19 cellular contexts compared by ENCODE assay signal in genomic region chr16:65180986-65181710, GRCh38. TPM values are rescaled to one million over a fixed set of nuclear protein-coding genes. Genes with fewer than 3 reads are reported as not detected.
A peak's percentile ranks its signal among the peaks of the same experiment; 100 is the strongest.
DNase-seq lines count a peak whose midpoint lies in the region; ATAC-seq and TF ChIP-seq lines count a peak whose summit lies in the region.
"Had no signal": no experiment of that assay in that cellular context is flagged by ENCODE, and none has a peak within 500 bp of the region (broad histone marks: within the 10 kb centered on the region; RNA-seq: fewer than 3 reads in every experiment).

No MANE protein-coding gene starts in this region.

- H3K27ac Mint-ChIP-seq in osteocyte (ENCODE audit: unreplicated experiment), result no peak overlapping the region

- H3K4me1 Mint-ChIP-seq in osteocyte (ENCODE audit: unreplicated experiment), result peaks cover 36% of the 10 kb centered on the region

- peak; percentile 8 for DNase-seq in Ammon's horn (ENCODE audit: low spot score)
- peak; percentile 20 for DNase-seq in HCEC 1CT
- DNase-seq in fibroblast of gingiva (ENCODE audit: low read depth), result peak; percentile 54
- no peak for DNase-seq in osteocyte (ENCODE audit: extremely low spot score, unreplicated experiment)
- no peak for DNase-seq in HuH-7.5 (ENCODE audit: low spot score)
- DNase-seq in left lobe of liver (ENCODE audit: low spot score), result no peak
- DNase-seq in LoVo (ENCODE audit: low spot score), result no peak
- DNase-seq in mucosa of gallbladder (ENCODE audit: low spot score), result no peak
- DNase-seq: activated CD4-positive, alpha-beta T cell treated with anti-CD3 and anti-CD28 coated beads, Interleukin-2, amount 50 U/mL, for 1 hour; activated CD8-positive, alpha-beta memory T cell treated with anti-CD3 and anti-CD28 coated beads, Interleukin-2, amount 50 U/mL, for 48 hours; activated effector memory CD4-positive, alpha-beta T cell treated with anti-CD3 and anti-CD28 coated beads, Interleukin-2, amount 50 U/mL, for 16 hours; C1 segment of cervical spinal cord; DMS153; GF-D8; NCI-H1694; NCI-H774; retina; T-helper 2 cell had no signal

- no peak overlapping the region for H3K4me3 Mint-ChIP-seq in osteocyte (ENCODE audit: unreplicated experiment)

- no peaks in the 10 kb centered on the region for H3K27me3 Mint-ChIP-seq in osteocyte (ENCODE audit: unreplicated experiment)

- no peaks in the 10 kb centered on the region for H3K9me3 Mint-ChIP-seq in osteocyte (ENCODE audit: unreplicated experiment)

- H3K36me3 Mint-ChIP-seq in osteocyte (ENCODE audit: unreplicated experiment), result no peaks in the 10 kb centered on the region

- no peak for ATAC-seq in left lobe of liver
- ATAC-seq: GM12878 had no signal

- peak; percentile 22 for TF ChIP-seq CTCF in osteocyte (IDR thresholded peaks at IDR 0.05)

RNA-seq across cellular contexts. Expression of gene CDH11, which starts 59.3 kb away (rescaled TPM):
- total RNA-seq in osteocyte (560 and 587 TPM in 2 replicates), left lobe of liver (2.4 TPM), mucosa of gallbladder (41.1 TPM)

Comparison
In these comparisons a context has a peak if more than half of its experiments do, and no peak if none do; other contexts are left out.
1. DNase-seq: peak in Ammon's horn (single experiment), HCEC 1CT (single experiment) and fibroblast of gingiva (single experiment); none in osteocyte (single experiment), HuH-7.5 (single experiment), left lobe of liver (single experiment), LoVo (single experiment) and mucosa of gallbladder (single experiment).
2. RNA of gene CDH11, which starts 59.3 kb away (total RNA-seq): 560 to 587 TPM in osteocyte; 41.1 TPM in mucosa of gallbladder (single experiment) and 2.4 TPM in left lobe of liver (single experiment); every median in the first group is over 10 times any median in the second.